Comparison of ENCODE assay signal across 9 cellular contexts in genomic region chr13:114129649-114130062, GRCh38. TPM values are rescaled to one million over a fixed set of nuclear protein-coding genes. Genes with fewer than 3 reads are reported as not detected.
A peak's percentile ranks its signal among the peaks of the same experiment; 100 is the strongest.
DNase-seq lines count a peak whose midpoint lies in the region; ATAC-seq, FAIRE-seq and TF ChIP-seq lines count a peak whose summit lies in the region.
"Had no signal": no experiment of that assay in that cellular context is flagged by ENCODE, and none has a peak within 500 bp of the region (broad histone marks: within the 10 kb centered on the region; RNA-seq: fewer than 3 reads in every experiment).

No MANE protein-coding gene starts in this region.

- DNase-seq in SKM-1 (lab: John Stamatoyannopoulos, UW; ENCODE audit: unreplicated experiment) (peak; percentile 63), H1 (ENCODE audit: low read depth in 1 of 2, low spot score in 2 of 2) (no peak), gastrocnemius medialis (no peak), iPS-NIHi7 (ENCODE audit: extremely low spot score) (no peak), COR-L47 (lab: John Stamatoyannopoulos, UW) (no peak), HCEC 1CT (no peak)
- DNase-seq: NCI-H524 treated with DMSO at 0.1 percent for 48 hours had no signal

- H2AK5ac ChIP-seq in H1 (ENCODE audit: low read depth, low read length), result peak overlapping the region; percentile 56

- no peak overlapping the region for H3K14ac ChIP-seq in H1 (ENCODE audit: insufficient read length)

- H3K4ac ChIP-seq in H1 (replicated peaks; ENCODE audit: insufficient read length, low read depth, low read length), result no peak overlapping the region

- no peak overlapping the region for H3K27ac ChIP-seq in H1 (ENCODE audit: low read depth, low read length)
- peak overlapping the region; percentile 90 to 95 (median 92) for H3K27ac ChIP-seq in gastrocnemius medialis

- POLR2A ChIA-PET in H1 (lab: Charles Lee; ENCODE audit: partially characterized antibody), result no interaction called here

- H4K91ac ChIP-seq in H1 (replicated peaks; ENCODE audit: insufficient read length, low read length), result no peak overlapping the region

- no peak overlapping the region for H3K18ac ChIP-seq in H1 (ENCODE audit: extremely low read depth, low read length)

- no peak overlapping the region for H4K5ac ChIP-seq in H1 (ENCODE audit: insufficient read length, low read depth, low read length)

- peaks cover 2 to 14% of the 10 kb centered on the region in 2 experiments for H4K20me1 ChIP-seq in H1 (replicated peaks in 1 of 2; ENCODE audit: control insufficient read depth in 1 of 2, insufficient read depth in 2 of 2, low read length in 2 of 2)

- in situ Hi-C loops in gastrocnemius medialis (cut with MboI; ENCODE audit: low sequenced_read_pairs in 4 of 4), result no loop called here

- no peak overlapping the region for H2AFZ ChIP-seq in H1 (ENCODE audit: low read length)

- H3K79me1 ChIP-seq in H1 (ENCODE audit: low read depth, low read length), result peaks cover 14% of the 10 kb centered on the region

- TF ChIP-seq POLR2A in H1 (IDR thresholded peaks at IDR 0.05; ENCODE audit: control extremely low read depth in 1 of 2, low read depth in 2 of 2, low read length in 2 of 2) (no peak), gastrocnemius medialis (IDR thresholded peaks at IDR 0.05) (no peak)

- no peak overlapping the region for H2BK120ac ChIP-seq in H1 (replicated peaks; ENCODE audit: low read depth, low read length)

- ATAC-seq in gastrocnemius medialis, result no peak
- ATAC-seq in HG02588 (IDR thresholded peaks at IDR 0.05; ENCODE audit: unreplicated experiment), result no peak

- FAIRE-seq in H1 (lab: Jason Lieb, UNC), result no peak

- H4K8ac ChIP-seq in H1 (ENCODE audit: extremely low read depth, insufficient read depth, low read length), result no peak overlapping the region; the same call in 1 of the 2 replicates

- H2BK15ac ChIP-seq in H1 (ENCODE audit: low read length), result no peak overlapping the region

- H3K23me2 ChIP-seq in H1 (ENCODE audit: low read depth, low read length), result peaks cover 20% of the 10 kb centered on the region

- no peak for TF ChIP-seq RAD21 in H1 (IDR thresholded peaks at IDR 0.05 in 1 of 2, conservative IDR thresholded peaks at IDR 0.05 in 1 of 2; ENCODE audit: low read depth in 2 of 2, low read length in 2 of 2)

- H3K36me3 ChIP-seq in H1 (ENCODE audit: control insufficient read depth in 2 of 4, insufficient read depth in 4 of 4, low read length in 3 of 4), result no peaks in the 10 kb centered on the region
- H3K36me3 ChIP-seq in gastrocnemius medialis, result no peaks in the 10 kb centered on the region

- intact Hi-C loops in gastrocnemius medialis (cut with DNase I; ENCODE audit: low total_unique reads), result loop anchor here (1.0 to 10.0 kb wide), 3 partner anchors 65 to 295 kb away; no protein-coding TSS in a partner anchor

- peaks cover 0 to 53% of the 10 kb centered on the region in 2 experiments; a peak in 3 of 4 replicates for H3K79me2 ChIP-seq in H1 (ENCODE audit: control insufficient read depth in 1 of 2, insufficient read depth in 2 of 2, low read length in 2 of 2)

- H3K4me1 ChIP-seq in H1 (replicated peaks in 1 of 4; ENCODE audit: control insufficient read depth in 3 of 4, insufficient read depth in 4 of 4, low read length in 3 of 4) (peaks cover 12 to 35% (median 25%) of the 10 kb centered on the region in 4 experiments), gastrocnemius medialis (peaks cover 58 to 61% of the 10 kb centered on the region in 2 donors)

- CTCF ChIA-PET in H1 (lab: Charles Lee; ENCODE audit: partially characterized antibody), result interaction anchor here (1.8 kb wide), 1 partner anchor 17 kb away, joined by 7 read pairs; no protein-coding TSS in a partner anchor

- TF ChIP-seq CTCF in GM12875 (IDR thresholded peaks at IDR 0.05; ENCODE audit: borderline replicate concordance, insufficient read depth, low read depth, low read length), result no peak
- no peak for TF ChIP-seq CTCF in H1 (IDR thresholded peaks at IDR 0.05; ENCODE audit: control extremely low read depth in 1 of 3, insufficient read depth in 1 of 3, low read depth in 1 of 3, low read length in 3 of 3)
- TF ChIP-seq CTCF in gastrocnemius medialis (IDR thresholded peaks at IDR 0.05 in 4 of 5, conservative IDR thresholded peaks at IDR 0.05 in 1 of 5), result no peak

- no peak for TF ChIP-seq EP300 in H1 (IDR thresholded peaks at IDR 0.05; ENCODE audit: borderline replicate concordance in 1 of 2, low read depth in 2 of 2, low read length in 2 of 2)

- peak overlapping the region; percentile 97 for H3K4me3 ChIP-seq in GM12875 (ENCODE audit: low read depth, low read length)
- no peak overlapping the region for H3K4me3 ChIP-seq in H1 (ENCODE audit: extremely low read depth in 1 of 4, insufficient read depth in 2 of 4, low read depth in 3 of 4, low read length in 4 of 4)
- peak overlapping the region in 1 of 4 donors; percentile 72 for H3K4me3 ChIP-seq in gastrocnemius medialis

- no peaks in the 10 kb centered on the region for H3K9me3 ChIP-seq in H1 (ENCODE audit: insufficient read depth in 2 of 2, low read depth in 1 of 2, low read length in 1 of 2)
- no peaks in the 10 kb centered on the region for H3K9me3 ChIP-seq in gastrocnemius medialis

- H3K27me3 ChIP-seq in H1 (replicated peaks in 1 of 4; ENCODE audit: control insufficient read depth in 3 of 4, extremely low read depth in 1 of 4, insufficient read depth in 3 of 4, low read length in 3 of 4) (peaks cover 0 to 13% (median 10%) of the 10 kb centered on the region in 4 experiments; a peak in 5 of 7 replicates), gastrocnemius medialis (no peaks in the 10 kb centered on the region)

- H3K56ac ChIP-seq in H1 (replicated peaks; ENCODE audit: insufficient read length, low read depth, low read length), result no peak overlapping the region

- H3K4me2 ChIP-seq in H1 (ENCODE audit: insufficient read depth in 1 of 2, low read depth in 2 of 2, low read length in 2 of 2), result no peak overlapping the region; a peak in 1 of 4 replicates

- H3K23ac ChIP-seq in H1 (ENCODE audit: insufficient read length), result no peak overlapping the region

- no peak overlapping the region for H3K9ac ChIP-seq in H1 (replicated peaks in 1 of 4; ENCODE audit: extremely low read depth in 1 of 4, low read depth in 3 of 4, low read length in 3 of 4)

- WGBS in H1 (ENCODE audit: extremely low coverage in 1 of 2, insufficient coverage in 1 of 2, insufficient read length in 1 of 2, insufficient replicate concordance in 2 of 2, low coverage in 1 of 2, low lambda C conversion rate in 2 of 2, missing lambda C conversion rate in 1 of 2), 2 experiments, result 84% methylated on average over 9 of the region's 9 CpGs; no CpG with 5 or more reads in 1 of the 2 experiments

- no peak overlapping the region for H2BK20ac ChIP-seq in H1 (ENCODE audit: low read length)

- no peak overlapping the region for H2BK5ac ChIP-seq in H1 (ENCODE audit: low read depth, low read length)

- peak overlapping the region; percentile 2; the same call in 1 of the 2 replicates for H2BK12ac ChIP-seq in H1 (ENCODE audit: low read depth, low read length)

TF ChIP-seq in H1, 55 proteins besides CTCF, POLR2A, EP300 and RAD21:
- no peak for TF ChIP-seq JUN (IDR thresholded peaks at IDR 0.05; ENCODE audit: low read depth, low read length)
- no peak for TF ChIP-seq NANOG (IDR thresholded peaks at IDR 0.05; ENCODE audit: insufficient read depth, low read depth, low read length, poor library complexity, severe bottlenecking)
- TF ChIP-seq YY1 (IDR thresholded peaks at IDR 0.05; ENCODE audit: low read depth, low read length), result no peak
- no peak for TF ChIP-seq ASH2L (IDR thresholded peaks at IDR 0.05; ENCODE audit: low read length)
- TF ChIP-seq JUND (IDR thresholded peaks at IDR 0.05; ENCODE audit: low read length), result no peak
- no peak for TF ChIP-seq KDM4A (IDR thresholded peaks at IDR 0.05; ENCODE audit: low read depth, low read length, severe bottlenecking)
- no peak for TF ChIP-seq TAF7 (optimal IDR thresholded peaks at IDR 0.05; ENCODE audit: borderline replicate concordance, low read depth, low read length)
- TF ChIP-seq RNF2 (IDR thresholded peaks at IDR 0.05; ENCODE audit: borderline replicate concordance, low read depth, low read length, missing control alignments, poor library complexity, severe bottlenecking), result no peak
- TF ChIP-seq EZH2 (IDR thresholded peaks at IDR 0.05; ENCODE audit: low read depth, low read length, severe bottlenecking), result no peak
- no peak for TF ChIP-seq NRF1 (IDR thresholded peaks at IDR 0.05; ENCODE audit: low read depth, low read length)
- no peak for TF ChIP-seq SUZ12 (IDR thresholded peaks at IDR 0.05; ENCODE audit: low read length)
- TF ChIP-seq MAX (IDR thresholded peaks at IDR 0.05), result no peak
- TF ChIP-seq CTBP2 (IDR thresholded peaks at IDR 0.05; ENCODE audit: borderline replicate concordance, insufficient read depth, insufficient read length, low read length), result no peak

RNA-seq across cellular contexts. Expression of gene RASA3, which starts 2.8 kb away (rescaled TPM):
- 21.9 TPM in 2 replicates for total RNA-seq in H1 (2021; fragmentation: NEBNext Ultra II Directional; extraction: Animal tissue kit (Norgen Biotek cat#: 25700))
- 7.5 and 11.0 TPM in 2 replicates for polyA plus RNA-seq in H1 (2011; rRNA removed)
- polyA plus RNA-seq in H1 (2011; cell fraction: cytosol; rRNA removed), result 12.9 TPM
- polyA plus RNA-seq in H1 (2011; cell fraction: nucleus; rRNA removed), result 15.0 TPM
- polyA plus RNA-seq in H1 (2012, experiment 1 of 2), result 11.8 to 14.5 TPM (median 13.4 TPM) in 4 replicates
- 7.7 TPM for polyA plus RNA-seq in H1 (2012, experiment 2 of 2)
- polyA plus RNA-seq in H1 (2013, experiment 1 of 2), result 11.2 TPM
- polyA plus RNA-seq in H1 (2013, experiment 2 of 2), result 11.4 TPM
- polyA minus RNA-seq in H1 (2011; rRNA and poly(A)+ RNA removed), result 10.6 and 10.8 TPM in 2 replicates
- polyA minus RNA-seq in H1 (2011; cell fraction: cytosol; rRNA and poly(A)+ RNA removed), result 11.4 TPM
- 6.9 TPM for polyA minus RNA-seq in H1 (2011; cell fraction: nucleus; rRNA and poly(A)+ RNA removed)
- total RNA-seq in gastrocnemius medialis, result 10 to 100 TPM in 2 of 4 donors, 1 to 10 TPM in 2; 3.4 to 22.2 (median 10.8) TPM

RNA-seq across cellular contexts. Expression of gene CFAP97D2, which starts 49.4 kb away (rescaled TPM):
- total RNA-seq in H1 (2021; fragmentation: NEBNext Ultra II Directional; extraction: Animal tissue kit (Norgen Biotek cat#: 25700)), result not detected in 2 replicates
- polyA plus RNA-seq in H1 (2011; rRNA removed), result not detected in 2 replicates
- polyA plus RNA-seq in H1 (2011; cell fraction: cytosol; rRNA removed), result not detected
- polyA plus RNA-seq in H1 (2011; cell fraction: nucleus; rRNA removed), result not detected
- polyA plus RNA-seq in H1 (2012, experiment 1 of 2), result not detected in 4 replicates
- not detected for polyA plus RNA-seq in H1 (2012, experiment 2 of 2)
- polyA plus RNA-seq in H1 (2013, experiment 1 of 2), result not detected
- not detected for polyA plus RNA-seq in H1 (2013, experiment 2 of 2)
- polyA minus RNA-seq in H1 (2011; rRNA and poly(A)+ RNA removed), result not detected in 2 replicates
- polyA minus RNA-seq in H1 (2011; cell fraction: cytosol; rRNA and poly(A)+ RNA removed), result not detected
- not detected for polyA minus RNA-seq in H1 (2011; cell fraction: nucleus; rRNA and poly(A)+ RNA removed)
- total RNA-seq in gastrocnemius medialis, result not detected
